13 cellular contexts compared by ENCODE assay signal in the genomic region with DNA sequence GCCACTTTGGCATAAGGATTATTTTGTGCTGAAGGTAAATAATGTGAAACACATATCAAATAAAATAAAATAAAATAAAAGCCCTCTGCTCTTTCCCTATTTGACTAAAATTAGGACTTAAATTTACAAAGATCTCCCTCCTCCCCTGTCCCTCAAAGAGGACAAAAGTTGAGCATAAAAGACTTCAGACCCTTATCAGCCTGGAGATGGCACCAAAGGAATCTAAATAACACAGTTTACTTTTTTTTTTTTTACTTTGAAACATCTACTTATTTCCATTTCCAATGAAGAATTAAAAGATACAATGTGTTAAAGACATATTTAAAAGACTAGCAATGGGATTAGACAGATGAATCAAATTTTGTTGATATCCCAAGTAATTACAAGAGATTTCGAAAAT.
DNase-seq lines count a peak whose midpoint lies in the region; FAIRE-seq and TF ChIP-seq lines count a peak whose summit lies in the region.
"Had no signal": no experiment of that assay in that cellular context is flagged by ENCODE, and none has a peak within 500 bp of the region (broad histone marks: within the 10 kb centered on the region; RNA-seq: fewer than 3 reads in every experiment).

No MANE protein-coding gene starts in this region.

- H3K36me3 Mint-ChIP-seq in endodermal cell (ENCODE audit: low read depth), result no peaks in the 10 kb centered on the region

- TF ChIP-seq CTCF in OCI-LY3 (IDR thresholded peaks at IDR 0.05; ENCODE audit: low read depth, low read length) (0 out of 2 replicates have a peak, but pooled peaks have one; percentile 22), endodermal cell (conservative IDR thresholded peaks at IDR 0.05) (peak; percentile 51)

- H4K20me1 ChIP-seq in OCI-LY3 (ENCODE audit: insufficient read depth, low read length), result no peaks in the 10 kb centered on the region

- no peaks in the 10 kb centered on the region for H3K79me2 ChIP-seq in OCI-LY3 (ENCODE audit: low read length)

- H3K27me3 Mint-ChIP-seq in endodermal cell (ENCODE audit: insufficient read depth), result no peaks in the 10 kb centered on the region
- H3K27me3 Mint-ChIP-seq: stimulated activated naive CD8-positive, alpha-beta T cell treated with anti-CD3 and anti-CD28 coated beads, Interleukin-15, amount 100 ng/mL, for 72 hours had no signal

- no peak overlapping the region for H3K27ac Mint-ChIP-seq in endodermal cell
- H3K27ac Mint-ChIP-seq: stimulated activated naive CD8-positive, alpha-beta T cell treated with anti-CD3 and anti-CD28 coated beads, Interleukin-15, amount 100 ng/mL, for 72 hours had no signal

- no peak overlapping the region for H3K4me2 ChIP-seq in OCI-LY3 (ENCODE audit: low read length)

- no peak overlapping the region for H3K9ac ChIP-seq in OCI-LY3 (ENCODE audit: low read length)
- H3K9ac ChIP-seq in endodermal cell (ENCODE audit: extremely low read depth, low read length, poor library complexity, severe bottlenecking), result no peak overlapping the region

- 78% methylated on average over 1 of the region's 1 CpG; no CpG with 5 or more reads in 1 of the 2 experiments for WGBS in endodermal cell (ENCODE audit: insufficient coverage in 1 of 2, insufficient read length in 1 of 2), 2 experiments

- no peaks in the 10 kb centered on the region for H3K4me1 ChIP-seq in OCI-LY3 (ENCODE audit: low read length)
- H3K4me1 ChIP-seq in endodermal cell (ENCODE audit: control insufficient read depth, insufficient read depth, low read length), result no peaks in the 10 kb centered on the region
- H3K4me1 ChIP-seq: left ventricle myocardium inferior, SJSA1 had no signal

- H3K4me3 ChIP-seq in OCI-LY3 (ENCODE audit: low read length) (no peak overlapping the region), endodermal cell (ENCODE audit: low read length) (no peak overlapping the region), MG63 (no peak overlapping the region)
- H3K4me3 ChIP-seq: left ventricle myocardium inferior, SJSA1 had no signal

- H3K9me3 ChIP-seq in OCI-LY3 (ENCODE audit: insufficient read depth, low read length) (no peaks in the 10 kb centered on the region), endodermal cell (ENCODE audit: control insufficient read depth, low read length) (no peaks in the 10 kb centered on the region), MG63 (no peaks in the 10 kb centered on the region)
- H3K9me3 ChIP-seq: left ventricle myocardium inferior, SJSA1 had no signal

- DNase-seq in endodermal cell (no peak), non-pigmented ciliary epithelial cell (ENCODE audit: low read depth) (peak; percentile 1), H54 (ENCODE audit: insufficient read length, low spot score) (no peak), MG63 (no peak)
- no peak for DNase-seq in stimulated activated CD8-positive, alpha-beta memory T cell treated with anti-CD3 and anti-CD28 coated beads, Interleukin-4, amount 100 ng/mL, for 48 hours
- DNase-seq: Kasumi-1; left ventricle myocardium inferior; NCI-H2081 treated with DMSO at 0.1 percent for 48 hours; stimulated activated naive CD8-positive, alpha-beta T cell treated with anti-CD3 and anti-CD28 coated beads, Interleukin-15, amount 100 ng/mL, for 72 hours had no signal

- H3K9me3 Mint-ChIP-seq in endodermal cell, result no peaks in the 10 kb centered on the region

- H2AFZ ChIP-seq in OCI-LY3 (ENCODE audit: low read depth, low read length), result no peak overlapping the region

- no peak overlapping the region for H3K4me3 Mint-ChIP-seq in endodermal cell
- H3K4me3 Mint-ChIP-seq: stimulated activated naive CD8-positive, alpha-beta T cell treated with anti-CD3 and anti-CD28 coated beads, Interleukin-15, amount 100 ng/mL, for 72 hours had no signal

- H3K36me3 ChIP-seq in OCI-LY3 (replicated peaks; ENCODE audit: low read depth, low read length) (no peaks in the 10 kb centered on the region), endodermal cell (ENCODE audit: control insufficient read depth, insufficient read depth, low read length) (no peaks in the 10 kb centered on the region), MG63 (peaks cover 14% of the 10 kb centered on the region)
- H3K36me3 ChIP-seq: left ventricle myocardium inferior, SJSA1 had no signal

- H3K27ac ChIP-seq in OCI-LY3 (ENCODE audit: low read length) (no peak overlapping the region), endodermal cell (ENCODE audit: low read depth, low read length) (no peak overlapping the region)
- H3K27ac ChIP-seq: left ventricle myocardium inferior, SJSA1 had no signal

- peaks cover 9% of the 10 kb centered on the region for H3K4me1 Mint-ChIP-seq in endodermal cell
- H3K4me1 Mint-ChIP-seq: stimulated activated naive CD8-positive, alpha-beta T cell treated with anti-CD3 and anti-CD28 coated beads, Interleukin-15, amount 100 ng/mL, for 72 hours had no signal

- FAIRE-seq in G401.6 (lab: Jason Lieb, UNC) (peak; percentile 28), H54 (lab: Jason Lieb, UNC) (no peak)
- FAIRE-seq: bronchial epithelial cell had no signal

- H3K27me3 ChIP-seq in OCI-LY3 (ENCODE audit: low read depth, low read length) (no peaks in the 10 kb centered on the region), endodermal cell (ENCODE audit: control insufficient read depth, insufficient read depth, low read length, poor library complexity, severe bottlenecking) (no peaks in the 10 kb centered on the region), MG63 (no peaks in the 10 kb centered on the region)
- H3K27me3 ChIP-seq: SJSA1 had no signal

- no peak for TF ChIP-seq POLR2A in H54 (IDR thresholded peaks at IDR 0.05; ENCODE audit: low read depth, low read length)
